In the genomic region with DNA sequence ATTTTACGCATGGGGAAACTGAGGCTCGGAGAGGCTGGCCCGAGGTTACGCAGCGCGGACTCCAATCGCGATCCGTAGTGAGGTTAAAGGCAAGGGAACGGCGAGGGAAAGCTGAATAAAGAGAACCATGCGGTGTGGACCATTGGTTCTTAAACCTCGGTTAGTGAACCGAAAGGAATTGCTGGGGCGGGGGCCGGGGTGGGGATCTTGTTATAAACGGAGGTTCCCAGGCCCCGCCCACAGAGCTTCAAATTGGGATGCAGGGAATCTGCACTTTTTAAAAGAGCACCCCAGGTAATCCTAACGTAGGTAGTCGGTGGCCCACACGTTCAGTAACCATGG, we compare ENCODE assay signal across 8 cellular contexts. TPM values are rescaled to one million over a fixed set of nuclear protein-coding genes. Genes with fewer than 3 reads are reported as not detected.
DNase-seq lines count a peak whose midpoint lies in the region; ATAC-seq and TF ChIP-seq lines count a peak whose summit lies in the region.

No MANE protein-coding gene starts in this region.

- no peaks in the 10 kb centered on the region for H3K27me3 ChIP-seq in BLaER1 treated with 17β-estradiol and CSF1 and Interleukin-3, amounts not matched to agents 10 nM and 100 nM
- H3K27me3 ChIP-seq in HL-60 (ENCODE audit: insufficient read depth, poor library complexity, severe bottlenecking) (no peaks in the 10 kb centered on the region), kidney epithelial cell (ENCODE audit: control insufficient read depth, insufficient read depth, low read length) (no peaks in the 10 kb centered on the region), thoracic aorta (replicated peaks; ENCODE audit: insufficient read depth) (no peaks in the 10 kb centered on the region)

- no peak for ATAC-seq in thoracic aorta (ENCODE audit: insufficient number of reproducible peaks, low FRiP score, low read depth)
- no peak for ATAC-seq in HG02970 (IDR thresholded peaks at IDR 0.05; ENCODE audit: low FRiP score, unreplicated experiment)

- no peak overlapping the region for H3K27ac Mint-ChIP-seq in activated naive CD8-positive, alpha-beta T cell treated with anti-CD3 and anti-CD28 coated beads for 36 hours

- H3K36me3 Mint-ChIP-seq in activated naive CD8-positive, alpha-beta T cell treated with anti-CD3 and anti-CD28 coated beads for 36 hours = peaks cover 18% of the 10 kb centered on the region

- H3K4me3 ChIP-seq in BLaER1 treated with 17β-estradiol and CSF1 and Interleukin-3, amounts not matched to agents 10 nM and 100 nM = peak overlapping the region; percentile 88 to 99 (median 94)
- H3K4me3 ChIP-seq in HL-60 (replicated peaks; ENCODE audit: insufficient read depth, low read length) (peak overlapping the region; percentile 88), kidney epithelial cell (ENCODE audit: low read depth, low read length) (peak overlapping the region; percentile 99), thoracic aorta (peak overlapping the region; percentile 98)

- no peaks in the 10 kb centered on the region for H3K27me3 Mint-ChIP-seq in activated naive CD8-positive, alpha-beta T cell treated with anti-CD3 and anti-CD28 coated beads for 36 hours

- H3K4me1 Mint-ChIP-seq in activated naive CD8-positive, alpha-beta T cell treated with anti-CD3 and anti-CD28 coated beads for 36 hours = peaks cover 8% of the 10 kb centered on the region

- peaks cover 12 to 26% (median 16%) of the 10 kb centered on the region in 11 experiments for H3K36me3 ChIP-seq in BLaER1 treated with 17β-estradiol and CSF1 and Interleukin-3, amounts not matched to agents 10 nM and 100 nM
- H3K36me3 ChIP-seq in kidney epithelial cell (ENCODE audit: control insufficient read depth, insufficient read depth, low read length) (peaks cover 2% of the 10 kb centered on the region), thoracic aorta (peaks cover 9% of the 10 kb centered on the region)

- TF ChIP-seq CTCF in HL-60 (IDR thresholded peaks at IDR 0.05; ENCODE audit: insufficient read depth, low read length) = no peak
- TF ChIP-seq CTCF in kidney epithelial cell (IDR thresholded peaks at IDR 0.05; ENCODE audit: insufficient read depth, low read length, poor library complexity, severe bottlenecking) = no peak
- TF ChIP-seq CTCF in thoracic aorta (IDR thresholded peaks at IDR 0.05) = no peak

- H3K9ac ChIP-seq in BLaER1 treated with 17β-estradiol and CSF1 and Interleukin-3, amounts not matched to agents 10 nM and 100 nM = peak overlapping the region; percentile 79 to 96 (median 88)

- H3K4me3 Mint-ChIP-seq in activated naive CD8-positive, alpha-beta T cell treated with anti-CD3 and anti-CD28 coated beads for 36 hours = peak overlapping the region; percentile 94

- peak overlapping the region; percentile 75 to 96 (median 90) for H3K4me2 ChIP-seq in BLaER1 treated with 17β-estradiol and CSF1 and Interleukin-3, amounts not matched to agents 10 nM and 100 nM

- H3K9me3 ChIP-seq in BLaER1 treated with 17β-estradiol and CSF1 and Interleukin-3, amounts not matched to agents 10 nM and 100 nM (replicated peaks in 1 of 11) = no peaks in the 10 kb centered on the region
- H3K9me3 ChIP-seq in thoracic aorta = no peaks in the 10 kb centered on the region

- H4K20me1 ChIP-seq in BLaER1 treated with 17β-estradiol and CSF1 and Interleukin-3, amounts not matched to agents 10 nM and 100 nM = peaks cover 0 to 12% (median 0%) of the 10 kb centered on the region in 11 experiments; a peak in 7 of 22 replicates

- DNase-seq in HL-60 (ENCODE audit: low read depth in 1 of 2, low spot score in 1 of 2) = peak in 1 of 2 experiments; percentile 36
- no peak for DNase-seq in activated naive CD8-positive, alpha-beta T cell treated with anti-CD3 and anti-CD28 coated beads for 36 hours
- DNase-seq in kidney epithelial cell (ENCODE audit: low read depth) = no peak
- no peak for DNase-seq in thoracic aorta (ENCODE audit: low spot score)
- DNase-seq in mesenteric fat pad (ENCODE audit: low spot score) = no peak
- DNase-seq in LoVo (ENCODE audit: low spot score) = no peak

- H3K9me3 Mint-ChIP-seq in activated naive CD8-positive, alpha-beta T cell treated with anti-CD3 and anti-CD28 coated beads for 36 hours = no peaks in the 10 kb centered on the region

- H3K4me1 ChIP-seq in BLaER1 treated with 17β-estradiol and CSF1 and Interleukin-3, amounts not matched to agents 10 nM and 100 nM = peaks cover 25 to 55% (median 46%) of the 10 kb centered on the region in 10 experiments
- peaks cover 3 to 20% of the 10 kb centered on the region in 2 donors for H3K4me1 ChIP-seq in thoracic aorta (ENCODE audit: control insufficient read depth in 1 of 2, low read depth in 2 of 2)

- peak overlapping the region in 10 of 11 experiments; percentile 61 to 98 (median 90); a peak in 21 of 22 replicates for H3K27ac ChIP-seq in BLaER1 treated with 17β-estradiol and CSF1 and Interleukin-3, amounts not matched to agents 10 nM and 100 nM
- H3K27ac ChIP-seq in HL-60 (replicated peaks) (peak overlapping the region; percentile 78; the same call in 1 of the 2 replicates), thoracic aorta (no peak overlapping the region)

RNA-seq across cellular contexts. Expression of gene IQCK, which starts 0.5 kb away (rescaled TPM):
- 1 to 10 TPM; 3.3 to 4.0 TPM for total RNA-seq in activated naive CD8-positive, alpha-beta T cell treated with anti-CD3 and anti-CD28 coated beads for 36 hours
- 19.9 and 25.9 TPM in 2 replicates for total RNA-seq in kidney epithelial cell
- 10 to 100 TPM; 17.5 to 18.1 TPM for total RNA-seq in thoracic aorta
- 9.7 TPM for total RNA-seq in mesenteric fat pad

RNA-seq across cellular contexts. Expression of gene KNOP1, which starts 0.6 kb away (rescaled TPM):
- 10 to 100 TPM; 32.0 to 34.4 TPM for total RNA-seq in activated naive CD8-positive, alpha-beta T cell treated with anti-CD3 and anti-CD28 coated beads for 36 hours
- 22.2 and 32.8 TPM in 2 replicates for total RNA-seq in kidney epithelial cell
- 10 to 100 TPM in 1 of 2 donors, 1 to 10 TPM in 1; 6.5 to 10.6 TPM for total RNA-seq in thoracic aorta
- 14.3 TPM for total RNA-seq in mesenteric fat pad

Comparison
In these comparisons a context has a peak if more than half of its experiments do, and no peak if none do; other contexts are left out.
1. H3K27ac ChIP-seq: peak in BLaER1 treated with 17β-estradiol and CSF1 and Interleukin-3, amounts not matched to agents 10 nM and 100 nM (10 of 11) and HL-60 (single experiment); none in thoracic aorta (0 of 2).
2. Peak in every context shown above with its lines, with median percentiles within 50 percentile points of each other: H3K4me3 ChIP-seq.